ENCODE assay signal across 8 cellular contexts in the genomic region with DNA sequence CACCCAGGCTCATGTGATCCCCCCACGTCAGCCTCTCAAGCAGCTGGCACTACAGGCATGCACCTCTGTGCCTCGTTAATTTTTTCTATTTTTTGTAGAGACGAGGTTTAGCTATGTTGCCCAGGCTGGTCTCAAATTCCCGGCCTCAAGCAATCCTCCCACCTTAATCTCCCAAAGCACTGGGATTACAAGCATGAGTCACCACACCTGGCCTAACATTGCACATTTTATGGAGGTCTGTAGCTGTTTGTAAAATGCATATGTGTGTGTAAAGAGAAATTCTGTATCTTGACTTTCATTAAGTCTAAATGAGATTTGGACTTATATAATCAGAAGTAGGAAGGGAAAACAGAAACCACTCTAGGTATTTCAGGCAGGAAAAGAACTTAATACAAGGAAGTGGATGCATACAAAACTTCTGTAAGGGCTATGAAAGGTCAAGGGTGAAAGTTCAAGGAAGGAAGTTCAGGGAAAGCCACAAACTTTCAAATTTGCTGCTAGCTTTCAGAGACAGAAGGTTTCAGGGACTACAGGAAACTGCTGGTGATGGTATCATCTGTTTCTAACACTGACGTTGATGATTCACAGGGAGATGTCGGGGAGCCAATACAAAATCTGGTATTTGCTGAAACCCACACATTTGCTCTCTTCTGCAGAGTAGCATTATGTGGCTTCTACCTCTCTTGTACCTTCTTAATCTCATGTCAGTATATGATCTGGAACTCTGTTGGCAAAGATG.
DNase-seq lines count a peak whose midpoint lies in the region; ATAC-seq and TF ChIP-seq lines count a peak whose summit lies in the region.

No MANE protein-coding gene starts in this region.

- H3F3A ChIP-seq in PC-9 (ENCODE audit: insufficient read depth, low read depth): peaks cover 17% of the 10 kb centered on the region; the same call in 1 of the 2 replicates

- no peaks in the 10 kb centered on the region for H3K36me3 Mint-ChIP-seq in activated naive CD4-positive, alpha-beta T cell treated with anti-CD3 and anti-CD28 coated beads for 36 hours (ENCODE audit: low read depth)

- H3K27me3 Mint-ChIP-seq in activated naive CD4-positive, alpha-beta T cell treated with anti-CD3 and anti-CD28 coated beads for 36 hours (ENCODE audit: low read depth): no peaks in the 10 kb centered on the region

- no peak for TF ChIP-seq CTCF in PC-9 (conservative IDR thresholded peaks at IDR 0.05)
- no peak for TF ChIP-seq CTCF in thyroid gland (IDR thresholded peaks at IDR 0.05)

- DNase-seq in activated naive CD4-positive, alpha-beta T cell treated with anti-CD3 and anti-CD28 coated beads for 36 hours: peak; percentile 49
- DNase-seq in activated naive CD4-positive, alpha-beta T cell treated with anti-CD3 and anti-CD28 coated beads, Interleukin-2, amount 50 U/mL, for 16 hours: no peak
- DNase-seq in PC-9 (peak; percentile 4 to 81), erythroblast (lab: John Stamatoyannopoulos, UW) (peak; percentile 25 to 51), glomerular visceral epithelial cell (ENCODE audit: extremely low spot score) (no peak), NCI-H1694 (lab: John Stamatoyannopoulos, UW) (no peak), thyroid gland (no peak)

- WGBS in thyroid gland, 2 donors: 79 to 87% methylated on average over 6 of the region's 6 CpGs

- no peaks in the 10 kb centered on the region for H4K20me1 ChIP-seq in PC-9 (ENCODE audit: insufficient read depth)

- CTCF ChIA-PET in activated naive CD4-positive, alpha-beta T cell treated with anti-CD3 and anti-CD28 coated beads for 36 hours (lab: Charles Lee): interaction anchor here (1.0 to 2.9 kb wide), 2 partner anchors 138 to 171 kb away, joined by 3 to 9 read pairs; no protein-coding TSS in a partner anchor
- CTCF ChIA-PET in PC-9 (lab: Charles Lee): interaction anchor here (0.5 kb wide), 1 partner anchor 90 kb away, joined by 6 read pairs; no protein-coding TSS in a partner anchor

- no peaks in the 10 kb centered on the region for H3K9me3 Mint-ChIP-seq in activated naive CD4-positive, alpha-beta T cell treated with anti-CD3 and anti-CD28 coated beads for 36 hours

- no peak overlapping the region for H3K27ac Mint-ChIP-seq in activated naive CD4-positive, alpha-beta T cell treated with anti-CD3 and anti-CD28 coated beads for 36 hours

- H3K4me1 ChIP-seq in PC-9 (replicated peaks; ENCODE audit: insufficient read depth) (peaks cover 35% of the 10 kb centered on the region), thyroid gland (peaks cover 1 to 24% of the 10 kb centered on the region in 2 donors)

- H3K27ac ChIP-seq in PC-9: peak overlapping the region; percentile 74
- H3K27ac ChIP-seq in thyroid gland: no peak overlapping the region

- H3K36me3 ChIP-seq in PC-9 (ENCODE audit: low read depth) (no peaks in the 10 kb centered on the region), thyroid gland (no peaks in the 10 kb centered on the region)

- peak overlapping the region; percentile 44 for H3K4me2 ChIP-seq in PC-9

- TF ChIP-seq POLR2A in erythroblast (IDR thresholded peaks at IDR 0.05; ENCODE audit: low read length) (no peak), thyroid gland (IDR thresholded peaks at IDR 0.05) (no peak)

- POLR2A ChIA-PET in PC-9 (lab: Charles Lee; ENCODE audit: unreplicated experiment): interaction anchor here (0.6 kb wide), 1 partner anchor 147 kb away, joined by 23 read pairs; no protein-coding TSS in a partner anchor

- H3K4me1 Mint-ChIP-seq in activated naive CD4-positive, alpha-beta T cell treated with anti-CD3 and anti-CD28 coated beads for 36 hours (ENCODE audit: low read depth): peaks cover 38% of the 10 kb centered on the region

- H3K27me3 ChIP-seq in PC-9 (ENCODE audit: insufficient read depth, low read depth) (no peaks in the 10 kb centered on the region), thyroid gland (no peaks in the 10 kb centered on the region)

- H3K9me2 ChIP-seq in PC-9 (ENCODE audit: insufficient read depth): no peaks in the 10 kb centered on the region

- no peaks in the 10 kb centered on the region for H3K9me3 ChIP-seq in PC-9 (ENCODE audit: insufficient read depth, low read depth)
- H3K9me3 ChIP-seq in thyroid gland: no peaks in the 10 kb centered on the region

- intact Hi-C loops in activated naive CD4-positive, alpha-beta T cell treated with anti-CD3 and anti-CD28 coated beads for 36 hours (cut with micrococcal nuclease): loop anchor here (1.0 to 2.0 kb wide), 2 partner anchors 9 to 82 kb away; no protein-coding TSS in a partner anchor
- intact Hi-C loops in PC-9 (cut with micrococcal nuclease; ENCODE audit: unreplicated experiment): no loop called here
- intact Hi-C loops in thyroid gland (cut with DNase I): no loop called here

- no peaks in the 10 kb centered on the region for H3K79me2 ChIP-seq in PC-9 (ENCODE audit: low read depth)

- H3K4me3 Mint-ChIP-seq in activated naive CD4-positive, alpha-beta T cell treated with anti-CD3 and anti-CD28 coated beads for 36 hours: no peak overlapping the region

- ATAC-seq in HG02885 (IDR thresholded peaks at IDR 0.05; ENCODE audit: poor library complexity, unreplicated experiment): peak; percentile 78

- H2AFZ ChIP-seq in PC-9: no peak overlapping the region; the same call in 1 of the 2 replicates

- H3K4me3 ChIP-seq in PC-9 (no peak overlapping the region), thyroid gland (replicated peaks in 1 of 3) (no peak overlapping the region)

- no TSS peak for BruUV-seq in PC-9 (replicated peaks; lab: Mats Ljungman, UMichigan)

Comparison
In these comparisons a context has a peak if more than half of its experiments do, and no peak if none do; other contexts are left out.
1. DNase-seq: peak in activated naive CD4-positive, alpha-beta T cell treated with anti-CD3 and anti-CD28 coated beads for 36 hours (single experiment), PC-9 (2 of 2) and erythroblast (2 of 2); none in activated naive CD4-positive, alpha-beta T cell treated with anti-CD3 and anti-CD28 coated beads, Interleukin-2, amount 50 U/mL, for 16 hours (single experiment), glomerular visceral epithelial cell (single experiment), NCI-H1694 (single experiment) and thyroid gland (0 of 2).